ENCODE assay signal across 34 cellular contexts in the genomic region with DNA sequence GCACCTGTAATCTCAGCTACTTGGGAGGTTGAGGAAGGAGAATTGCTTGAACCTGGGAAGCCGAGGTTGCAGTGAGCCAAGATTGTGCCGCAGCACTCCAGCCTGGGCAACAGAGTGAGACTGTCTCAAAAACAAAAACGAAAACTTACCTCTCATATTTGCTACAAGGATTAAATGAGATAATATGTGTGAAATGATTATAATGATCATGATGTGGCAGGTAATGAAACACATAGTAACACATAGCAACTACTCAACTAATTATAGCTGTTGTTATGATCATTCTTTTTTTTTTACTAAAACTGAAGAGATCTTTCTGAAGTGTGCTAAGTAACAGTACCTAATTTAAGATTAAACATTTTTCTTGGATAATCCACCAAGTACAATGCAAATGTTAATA. TPM values are rescaled to one million over a fixed set of nuclear protein-coding genes. Genes with fewer than 3 reads are reported as not detected.
"Had no signal": no experiment of that assay in that cellular context is flagged by ENCODE, and none has a peak within 500 bp of the region (broad histone marks: within the 10 kb centered on the region; RNA-seq: fewer than 3 reads in every experiment).

No MANE protein-coding gene starts in this region.

- H3K9me3 Mint-ChIP-seq: activated B cell treated with CpG ODN at 0.5 μM for 24 hours; activated CD4-positive, alpha-beta memory T cell treated with anti-CD3 and anti-CD28 coated beads for 36 hours; activated CD4-positive, alpha-beta T cell treated with anti-CD3 and anti-CD28 coated beads, Interleukin-2, amount 10 ng/mL, durations not matched to agents 24 days and 14 days; activated CD8-positive, alpha-beta T cell treated with anti-CD3 and anti-CD28 coated beads for 36 hours; activated naive CD4-positive, alpha-beta T cell treated with anti-CD3 and anti-CD28 coated beads, Interleukin-2, amount 50 U/mL, for 24 hours; activated naive CD8-positive, alpha-beta T cell treated with anti-CD3 and anti-CD28 coated beads, Interleukin-2, amount 50 U/mL, for 24 hours; activated T-cell treated with anti-CD3 and anti-CD28 coated beads, Interleukin-2, amount 50 U/mL, for 72 hours; activated T-helper 1 cell treated with anti-CD3 and anti-CD28 coated beads, Interleukin-12 subunit alpha, Interleukin-12 subunit beta, Interleukin-2, Interleukin-4 antibody, amounts not matched to agents 30 ng/mL and 10 ng/mL and 1 ng/mL, durations not matched to agents 14 hours and 24 hours and 36 hours; activated T-helper 2 cell treated with anti-CD3 and anti-CD28 coated beads, Interferon-gamma antibody, Interleukin-2, Interleukin-4, amounts not matched to agents 10 μg/mL and 5 μg/mL and 100 μg/mL, durations not matched to agents 14 hours and 24 hours and 36 hours; T-helper 1 cell treated with Interleukin-12 subunit alpha and Interleukin-12 subunit beta and Interleukin-4 antibody, amounts not matched to agents 30 μg/mL and 1 μg/mL, for 36 hours; T-helper 2 cell treated with Interferon-gamma antibody and Interleukin-4, amounts not matched to agents 5 μg/mL and 100 μg/mL, for 36 hours had no signal

- DNase-seq: activated B cell treated with CpG ODN at 0.5 μM for 24 hours; activated CD4-positive, alpha-beta memory T cell treated with anti-CD3 and anti-CD28 coated beads for 36 hours; activated CD4-positive, alpha-beta T cell treated with anti-CD3 and anti-CD28 coated beads for 4 hours; activated CD4-positive, alpha-beta T cell treated with anti-CD3 and anti-CD28 coated beads, Interleukin-2, amount 10 ng/mL, durations not matched to agents 24 days and 14 days; activated CD4-positive, alpha-beta T cell treated with anti-CD3 and anti-CD28 coated beads, Interleukin-2, amount 50 U/mL, for 1 hour; activated CD4-positive, alpha-beta T cell treated with anti-CD3 and anti-CD28 coated beads, Interleukin-2, amount 50 U/mL, for 4 hours; activated CD4-positive, CD25-positive, alpha-beta regulatory T cell treated with anti-CD3 and anti-CD28 coated beads, Interleukin-2, amount 50 U/mL, for 72 hours; activated CD8-positive, alpha-beta memory T cell treated with anti-CD3 and anti-CD28 coated beads, Interleukin-2, amount 50 U/mL, for 4 hours; activated CD8-positive, alpha-beta T cell treated with anti-CD3 and anti-CD28 coated beads for 36 hours; activated effector memory CD4-positive, alpha-beta T cell treated with Interleukin-2 at 50 U/mL for 16 hours; activated gamma-delta T cell; activated naive CD4-positive, alpha-beta T cell treated with Interleukin-2 at 50 U/mL for 16 hours; activated naive CD8-positive, alpha-beta T cell treated with anti-CD3 and anti-CD28 coated beads, Interleukin-2, amount 10 ng/mL, durations not matched to agents 7 days and 5 days; activated T-cell treated with anti-CD3 and anti-CD28 coated beads for 4 hours; activated T-cell treated with anti-CD3 and anti-CD28 coated beads, Interleukin-2, amount 50 U/mL, for 1 hour; activated T-cell treated with anti-CD3 and anti-CD28 coated beads, Interleukin-2, amount 50 U/mL, for 72 hours; aorta; body of pancreas; brain microvascular endothelial cell; central memory CD4-positive, alpha-beta T cell; T-helper 1 cell; T-helper 2 cell; T-helper 9 cell had no signal

- H3K27ac ChIP-seq: brain microvascular endothelial cell had no signal

- H3K27me3 ChIP-seq: body of pancreas, brain microvascular endothelial cell, breast epithelium had no signal

- H3K36me3 ChIP-seq: brain microvascular endothelial cell, breast epithelium had no signal

- H3K4me3 Mint-ChIP-seq: activated CD4-positive, alpha-beta memory T cell treated with anti-CD3 and anti-CD28 coated beads for 36 hours; activated naive CD8-positive, alpha-beta T cell treated with anti-CD3 and anti-CD28 coated beads, Interleukin-2, amount 50 U/mL, for 24 hours; T-helper 1 cell treated with Interleukin-12 subunit alpha and Interleukin-12 subunit beta and Interleukin-4 antibody, amounts not matched to agents 30 μg/mL and 1 μg/mL, for 36 hours had no signal

- H3K27me3 Mint-ChIP-seq: activated B cell treated with CpG ODN at 0.5 μM for 24 hours; activated CD4-positive, alpha-beta memory T cell treated with anti-CD3 and anti-CD28 coated beads for 36 hours; activated CD8-positive, alpha-beta T cell treated with anti-CD3 and anti-CD28 coated beads for 36 hours; activated naive CD4-positive, alpha-beta T cell treated with anti-CD3 and anti-CD28 coated beads, Interleukin-2, amount 50 U/mL, for 24 hours; activated naive CD8-positive, alpha-beta T cell; activated naive CD8-positive, alpha-beta T cell treated with anti-CD3 and anti-CD28 coated beads, Interleukin-2, amount 50 U/mL, for 24 hours had no signal

- H3K36me3 Mint-ChIP-seq: activated CD4-positive, alpha-beta memory T cell treated with anti-CD3 and anti-CD28 coated beads for 36 hours; activated naive CD4-positive, alpha-beta T cell treated with anti-CD3 and anti-CD28 coated beads, Interleukin-2, amount 50 U/mL, for 24 hours; activated naive CD8-positive, alpha-beta T cell; activated naive CD8-positive, alpha-beta T cell treated with anti-CD3 and anti-CD28 coated beads, Interleukin-2, amount 10 ng/mL, durations not matched to agents 7 days and 5 days had no signal

- H3K4me1 ChIP-seq: breast epithelium had no signal

- H3K9me3 ChIP-seq: body of pancreas, breast epithelium had no signal

- ATAC-seq: activated CD8-positive, alpha-beta T cell treated with anti-CD3 and anti-CD28 coated beads for 36 hours; activated naive CD8-positive, alpha-beta T cell treated with anti-CD3 and anti-CD28 coated beads, Interleukin-2, amount 50 U/mL, for 24 hours; activated T-cell treated with anti-CD3 and anti-CD28 coated beads, Interleukin-2, amount 50 U/mL, for 72 hours; body of pancreas had no signal

- H3K27ac Mint-ChIP-seq: T-helper 1 cell treated with Interleukin-12 subunit alpha and Interleukin-12 subunit beta and Interleukin-4 antibody, amounts not matched to agents 30 μg/mL and 1 μg/mL, for 36 hours had no signal

- H3K4me3 ChIP-seq: body of pancreas had no signal

RNA-seq across cellular contexts. Expression of a gene that starts 30.1 kb away (rescaled TPM):
- total RNA-seq: activated B cell treated with CpG ODN at 0.5 μM for 24 hours; activated CD4-positive, alpha-beta T cell treated with anti-CD3 and anti-CD28 coated beads, Interleukin-2, amount 10 ng/mL, durations not matched to agents 24 days and 14 days; activated CD8-positive, alpha-beta memory T cell treated with anti-CD3 and anti-CD28 coated beads for 36 hours; activated CD8-positive, alpha-beta T cell treated with anti-CD3 and anti-CD28 coated beads for 36 hours; activated naive CD8-positive, alpha-beta T cell treated with anti-CD3 and anti-CD28 coated beads, Interleukin-2, amount 10 ng/mL, durations not matched to agents 7 days and 5 days; activated T-cell treated with anti-CD3 and anti-CD28 coated beads, Interleukin-2, amount 50 U/mL, for 72 hours; activated T-helper 1 cell treated with anti-CD3 and anti-CD28 coated beads, Interleukin-12 subunit alpha, Interleukin-12 subunit beta, Interleukin-2, Interleukin-4 antibody, amounts not matched to agents 30 ng/mL and 10 ng/mL and 1 ng/mL, durations not matched to agents 14 hours and 24 hours and 36 hours; activated T-helper 2 cell treated with anti-CD3 and anti-CD28 coated beads, Interferon-gamma antibody, Interleukin-2, Interleukin-4, amounts not matched to agents 10 μg/mL and 5 μg/mL and 100 μg/mL, durations not matched to agents 14 hours and 24 hours and 36 hours; astrocyte; body of pancreas; cardiac septum had no signal
